ENCODE assay signal across 11 cellular contexts in genomic region chr19:43638991-43639494, GRCh38. TPM values are rescaled to one million over a fixed set of nuclear protein-coding genes. Genes with fewer than 3 reads are reported as not detected.
DNase-seq lines count a peak whose midpoint lies in the region; ATAC-seq and TF ChIP-seq lines count a peak whose summit lies in the region.
"Had no signal": no experiment of that assay in that cellular context is flagged by ENCODE, and none has a peak within 500 bp of the region (broad histone marks: within the 10 kb centered on the region; RNA-seq: fewer than 3 reads in every experiment).

No MANE protein-coding gene starts in this region.

- peaks cover 0 to 58% (median 16%) of the 10 kb centered on the region in 7 donors for H3K27me3 ChIP-seq in heart right ventricle
- peaks cover 18 to 23% of the 10 kb centered on the region in 2 donors for H3K27me3 ChIP-seq in mucosa of rectum (ENCODE audit: control insufficient read depth in 2 of 2, insufficient read depth in 2 of 2, low read length in 2 of 2)
- H3K27me3 ChIP-seq in vagina, result peaks cover 3% of the 10 kb centered on the region
- H3K27me3 ChIP-seq: thyroid gland had no signal

- H3K9me3 ChIP-seq in heart right ventricle (no peaks in the 10 kb centered on the region), mucosa of rectum (ENCODE audit: control insufficient read depth in 2 of 2, low read length in 2 of 2) (no peaks in the 10 kb centered on the region), vagina (no peaks in the 10 kb centered on the region)
- H3K9me3 ChIP-seq: thyroid gland had no signal

- 6 to 9% methylated on average over 12 to 15 of the region's 15 CpGs for WGBS in heart right ventricle, 2 donors

- ATAC-seq in heart right ventricle (no peak), left cardiac atrium (no peak)

- no peak for DNase-seq in heart right ventricle
- no peak for DNase-seq in left cardiac atrium
- peak in 2 of 61 donors; percentile 24 to 36 for DNase-seq in caudate nucleus (lab: John Stamatoyannopoulos, UW)
- no peak for DNase-seq in vagina (ENCODE audit: extremely low spot score in 2 of 2)
- no peak for DNase-seq in SK-N-DZ (ENCODE audit: low spot score)
- DNase-seq in activated effector memory CD4-positive, alpha-beta T cell treated with Interleukin-2 at 50 U/mL for 16 hours, result no peak
- DNase-seq in putamen (ENCODE audit: low spot score), result no peak
- DNase-seq: HCEC 1CT, NCI-H187 treated with DMSO at 0.1 percent for 48 hours had no signal

- H3K4me3 ChIP-seq in heart right ventricle (peak overlapping the region in 8 of 10 donors; percentile 15 to 36 (median 29)), mucosa of rectum (ENCODE audit: low read length in 2 of 2) (peak overlapping the region; percentile 33 to 50), vagina (peak overlapping the region; percentile 70 to 71)

- TF ChIP-seq POLR2A in vagina (IDR thresholded peaks at IDR 0.05), result no peak

- TF ChIP-seq CTCF in heart right ventricle (IDR thresholded peaks at IDR 0.05) (no peak), vagina (IDR thresholded peaks at IDR 0.05) (no peak)

- intact Hi-C loops in heart right ventricle (cut with DNase I) (no loop called here), left cardiac atrium (cut with DNase I) (no loop called here), vagina (cut with DNase I) (no loop called here)

- H3K27ac ChIP-seq in heart right ventricle (no peak overlapping the region), caudate nucleus (ENCODE audit: low read depth, low read length) (peak overlapping the region; percentile 92), mucosa of rectum (ENCODE audit: low read depth in 2 of 2, low read length in 2 of 2) (no peak overlapping the region), vagina (no peak overlapping the region)
- H3K27ac ChIP-seq: thyroid gland had no signal

- H3K9ac ChIP-seq in mucosa of rectum (ENCODE audit: low read depth in 1 of 2, low read length in 2 of 2), result no peak overlapping the region

- H3K4me1 ChIP-seq in heart right ventricle, result peaks cover 0 to 9% (median 7%) of the 10 kb centered on the region in 9 donors
- peaks cover 10% of the 10 kb centered on the region in 2 donors for H3K4me1 ChIP-seq in mucosa of rectum (ENCODE audit: control insufficient read depth in 2 of 2, insufficient read depth in 2 of 2, low read length in 2 of 2)
- peaks cover 22% of the 10 kb centered on the region for H3K4me1 ChIP-seq in vagina

- H3K36me3 ChIP-seq in heart right ventricle, result no peaks in the 10 kb centered on the region
- no peaks in the 10 kb centered on the region for H3K36me3 ChIP-seq in mucosa of rectum (ENCODE audit: control insufficient read depth in 2 of 2, insufficient read depth in 2 of 2, low read length in 2 of 2)
- H3K36me3 ChIP-seq in vagina, result no peaks in the 10 kb centered on the region
- H3K36me3 ChIP-seq: thyroid gland had no signal

RNA-seq across cellular contexts. Expression of gene CADM4, which starts 0.6 kb away (rescaled TPM):
- total RNA-seq in heart right ventricle, result 10 to 100 TPM in 1 of 10 donors, 1 to 10 TPM in 9; 3.0 to 12.3 (median 8.4) TPM
- polyA plus RNA-seq in heart right ventricle, result 1 to 10 TPM; 7.5 to 8.1 TPM
- total RNA-seq in left cardiac atrium, result 10 to 100 TPM; 10.1 to 13.7 TPM
- 4.7 TPM for total RNA-seq in vagina
- polyA plus RNA-seq in SK-N-DZ (2014; cell fraction: cytosol; rRNA removed), result 17.3 and 25.7 TPM in 2 replicates
- polyA plus RNA-seq in SK-N-DZ (2014; cell fraction: nucleus; rRNA removed), result 9.1 and 15.2 TPM in 2 replicates

RNA-seq across cellular contexts. Expression of gene ZNF428, which starts 19.6 kb away (rescaled TPM):
- total RNA-seq in heart right ventricle, result 10 to 100 TPM; 28.1 to 37.6 (median 32.9) TPM
- 10 to 100 TPM; 43.2 to 94.9 TPM for polyA plus RNA-seq in heart right ventricle
- total RNA-seq in left cardiac atrium, result 10 to 100 TPM; 34.2 to 38.7 TPM
- 30.9 TPM for total RNA-seq in vagina
- polyA plus RNA-seq in SK-N-DZ (2014; cell fraction: cytosol; rRNA removed), result 118 and 122 TPM in 2 replicates
- polyA plus RNA-seq in SK-N-DZ (2014; cell fraction: nucleus; rRNA removed), result 63.8 and 90.0 TPM in 2 replicates

RNA-seq across cellular contexts. Expression of gene SRRM5, which starts 27.2 kb away (rescaled TPM):
- total RNA-seq in heart right ventricle (under 1 TPM in 8 of 10 donors, not detected in 2; 0.11 to 0.32 (median 0.22) TPM), left cardiac atrium (under 1 TPM; 0.10 to 0.18 TPM), vagina (0.98 TPM)
- polyA plus RNA-seq in heart right ventricle, result 1 to 10 TPM in 1 of 2 donors, under 1 TPM in 1; 0.26 to 1.6 TPM
- 0.36 TPM in 1 of 2 replicates, not detected in the other for polyA plus RNA-seq in SK-N-DZ (2014; cell fraction: cytosol; rRNA removed)
- polyA plus RNA-seq in SK-N-DZ (2014; cell fraction: nucleus; rRNA removed), result 0.67 and 1.2 TPM in 2 replicates

RNA-seq across cellular contexts. Expression of gene PLAUR, which starts 30.9 kb away (rescaled TPM):
- total RNA-seq in heart right ventricle (10 to 100 TPM in 4 of 10 donors, 1 to 10 TPM in 6; 2.1 to 28.6 (median 7.4) TPM), left cardiac atrium (10 to 100 TPM in 1 of 2 donors, 1 to 10 TPM in 1; 8.9 to 19.2 TPM), vagina (16.2 TPM)
- polyA plus RNA-seq in heart right ventricle, result 10 to 100 TPM in 1 of 2 donors, 1 to 10 TPM in 1; 3.7 to 17.1 TPM
- polyA plus RNA-seq in SK-N-DZ (2014; cell fraction: cytosol; rRNA removed), result 10.7 and 16.4 TPM in 2 replicates
- 19.4 and 19.7 TPM in 2 replicates for polyA plus RNA-seq in SK-N-DZ (2014; cell fraction: nucleus; rRNA removed)

RNA-seq across cellular contexts. Expression of gene ZNF576, which starts 42.6 kb away (rescaled TPM):
- total RNA-seq in heart right ventricle (10 to 100 TPM in 9 of 10 donors, 1 to 10 TPM in 1; 8.7 to 15.9 (median 12.7) TPM), left cardiac atrium (10 to 100 TPM; 10.7 to 12.3 TPM), vagina (21.9 TPM)
- 10 to 100 TPM in 1 of 2 donors, 1 to 10 TPM in 1; 6.7 to 20.9 TPM for polyA plus RNA-seq in heart right ventricle
- polyA plus RNA-seq in SK-N-DZ (2014; cell fraction: cytosol; rRNA removed), result 18.7 and 19.9 TPM in 2 replicates
- 5.5 and 12.1 TPM in 2 replicates for polyA plus RNA-seq in SK-N-DZ (2014; cell fraction: nucleus; rRNA removed)
